In genomic region chr7:47991741-47992311, GRCh38 we compare ENCODE assay signal across 1 cellular context.
TF ChIP-seq lines count a peak whose summit lies in the region.

No MANE protein-coding gene starts in this region.

TF ChIP-seq in GM12878, 131 proteins besides CTCF, POLR2A, EP300 and RAD21 (continues in another document):
- TF ChIP-seq CHD1 (IDR thresholded peaks at IDR 0.05; ENCODE audit: low read depth, low read length) (peak; percentile 41; the same call in 1 of the 2 replicates), MYC (IDR thresholded peaks at IDR 0.05; ENCODE audit: insufficient read depth, insufficient read length, insufficient replicate concordance, low read length, severe bottlenecking) (no peak), MEF2B (IDR thresholded peaks at IDR 0.05; ENCODE audit: partially characterized antibody, poor library complexity, severe bottlenecking) (peak; percentile 54), LARP7 (IDR thresholded peaks at IDR 0.05) (0 out of 2 replicates have a peak, but pooled peaks have one; percentile 55), MXI1 (IDR thresholded peaks at IDR 0.05; ENCODE audit: low read depth, low read length) (peak; percentile 65; the same call in 1 of the 2 replicates), KDM1A (IDR thresholded peaks at IDR 0.05; ENCODE audit: borderline replicate concordance) (no peak), KAT2A (conservative IDR thresholded peaks at IDR 0.05; ENCODE audit: control insufficient read depth, low read depth, low read length) (no peak), SPI1 (IDR thresholded peaks at IDR 0.05; ENCODE audit: borderline replicate concordance, insufficient read depth, low read depth, low read length) (no peak), MTA3 (IDR thresholded peaks at IDR 0.05; ENCODE audit: borderline replicate concordance, low read length) (no peak), YY1 (IDR thresholded peaks at IDR 0.05; ENCODE audit: low read depth, low read length) (peak; percentile 82), MLLT1 (IDR thresholded peaks at IDR 0.05) (peak; percentile 66; the same call in 1 of the 2 replicates), EGR1 (IDR thresholded peaks at IDR 0.05; ENCODE audit: borderline replicate concordance in 1 of 2, low read depth in 2 of 2, low read length in 2 of 2) (peak in 1 of 2 experiments; percentile 83; a peak in 2 of 3 replicates), E2F8 (IDR thresholded peaks at IDR 0.05; ENCODE audit: low read depth, partially characterized antibody) (no peak), E2F4 (IDR thresholded peaks at IDR 0.05; ENCODE audit: low read depth, low read length) (no peak), MTA2 (IDR thresholded peaks at IDR 0.05; ENCODE audit: low read depth) (peak; percentile 50; the same call in 1 of the 2 replicates), SUZ12 (IDR thresholded peaks at IDR 0.05; ENCODE audit: unreplicated experiment) (no peak), NFIC (IDR thresholded peaks at IDR 0.05; ENCODE audit: low read depth, low read length) (0 out of 2 replicates have a peak, but pooled peaks have one; percentile 35), CUX1 (IDR thresholded peaks at IDR 0.05; ENCODE audit: insufficient replicate concordance, low read depth, low read length) (no peak), EED (IDR thresholded peaks at IDR 0.05; ENCODE audit: low read depth) (peak; percentile 80), SMARCA5 (IDR thresholded peaks at IDR 0.05) (peak; percentile 78), ATF7 (IDR thresholded peaks at IDR 0.05; ENCODE audit: low read depth) (peak; percentile 48; the same call in 1 of the 2 replicates), NBN (IDR thresholded peaks at IDR 0.05) (peak; percentile 90), REST (IDR thresholded peaks at IDR 0.05; ENCODE audit: low read depth, low read length) (no peak), HDAC2 (IDR thresholded peaks at IDR 0.05) (no peak), HSF1 (IDR thresholded peaks at IDR 0.05; ENCODE audit: low read depth, low read length) (no peak), IRF4 (IDR thresholded peaks at IDR 0.05; ENCODE audit: low read depth, low read length) (peak; percentile 70), ASH2L (IDR thresholded peaks at IDR 0.05; ENCODE audit: borderline replicate concordance, low read depth) (no peak), PBX3 (IDR thresholded peaks at IDR 0.05; ENCODE audit: insufficient replicate concordance, low read depth, low read length) (no peak), CHD4 (IDR thresholded peaks at IDR 0.05) (no peak), CEBPZ (IDR thresholded peaks at IDR 0.05; ENCODE audit: low read depth, low read length) (no peak), WRNIP1 (IDR thresholded peaks at IDR 0.05; ENCODE audit: borderline replicate concordance, low read depth, low read length) (no peak), ZNF217 (IDR thresholded peaks at IDR 0.05) (no peak), MAX (IDR thresholded peaks at IDR 0.05; ENCODE audit: low read depth, low read length) (peak; percentile 38), SMC3 (IDR thresholded peaks at IDR 0.05; ENCODE audit: borderline replicate concordance, low read length) (peak; percentile 92)
